Comparison of ENCODE assay signal across 22 cellular contexts in genomic region chr11:106137061-106137460, GRCh38.
"Had no signal": no experiment of that assay in that cellular context is flagged by ENCODE, and none has a peak within 500 bp of the region (broad histone marks: within the 10 kb centered on the region; RNA-seq: fewer than 3 reads in every experiment).

No MANE protein-coding gene starts in this region.

- H3K9me3 Mint-ChIP-seq: activated CD4-positive, alpha-beta memory T cell treated with anti-CD3 and anti-CD28 coated beads for 36 hours; activated naive CD4-positive, alpha-beta T cell treated with anti-CD3 and anti-CD28 coated beads, Interleukin-2, amount 50 U/mL, for 72 hours; activated T-helper 1 cell treated with anti-CD3 and anti-CD28 coated beads, Interleukin-12 subunit alpha, Interleukin-12 subunit beta, Interleukin-2, Interleukin-4 antibody, amounts not matched to agents 30 ng/mL and 10 ng/mL and 1 ng/mL, durations not matched to agents 14 hours and 24 hours and 36 hours had no signal

- H3K4me1 ChIP-seq: body of pancreas, parathyroid adenoma, thyroid gland had no signal

- H3K36me3 ChIP-seq: thyroid gland had no signal

- H3K4me1 Mint-ChIP-seq: mesothelial cell of epicardium, nephron had no signal

- H3K9ac ChIP-seq: parathyroid adenoma had no signal

- H3K27ac ChIP-seq: body of pancreas, dorsolateral prefrontal cortex, parathyroid adenoma, thyroid gland had no signal

- H3K9me3 ChIP-seq: thyroid gland had no signal

- H3K4me3 Mint-ChIP-seq: activated CD4-positive, alpha-beta memory T cell treated with anti-CD3 and anti-CD28 coated beads for 36 hours; activated T-helper 1 cell treated with anti-CD3 and anti-CD28 coated beads, Interleukin-12 subunit alpha, Interleukin-12 subunit beta, Interleukin-2, Interleukin-4 antibody, amounts not matched to agents 30 ng/mL and 10 ng/mL and 1 ng/mL, durations not matched to agents 14 hours and 24 hours and 36 hours; endodermal cell; mesothelial cell of epicardium; nephron; WTC11 had no signal

- DNase-seq: activated CD4-positive, alpha-beta memory T cell treated with anti-CD3 and anti-CD28 coated beads for 36 hours; activated CD4-positive, alpha-beta T cell treated with anti-CD3 and anti-CD28 coated beads for 4 hours; activated gamma-delta T cell treated with Interleukin-2 at 50 U/mL for 16 hours; activated T-cell treated with anti-CD3 and anti-CD28 coated beads for 4 hours; amniotic stem cell; body of pancreas; caudate nucleus; dorsolateral prefrontal cortex; endodermal cell; islet precursor cell; stimulated activated naive CD4-positive, alpha-beta T cell treated with Interleukin-2 at 50 U/mL for 16 hours; T-helper 2 cell; thyroid gland had no signal

- H3K27me3 ChIP-seq: body of pancreas, thyroid gland had no signal

- FAIRE-seq: colon, TTC549 had no signal

- H3K79me2 ChIP-seq: parathyroid adenoma had no signal

- H2AFZ ChIP-seq: parathyroid adenoma had no signal

- H3K36me3 Mint-ChIP-seq: activated CD4-positive, alpha-beta memory T cell treated with anti-CD3 and anti-CD28 coated beads for 36 hours; activated naive CD4-positive, alpha-beta T cell treated with anti-CD3 and anti-CD28 coated beads, Interleukin-2, amount 50 U/mL, for 72 hours; mesothelial cell of epicardium had no signal

- H3K4me3 ChIP-seq: body of pancreas, dorsolateral prefrontal cortex, lung, thyroid gland had no signal

- H3K27ac Mint-ChIP-seq: activated CD4-positive, alpha-beta memory T cell treated with anti-CD3 and anti-CD28 coated beads for 36 hours; activated naive CD4-positive, alpha-beta T cell treated with anti-CD3 and anti-CD28 coated beads, Interleukin-2, amount 50 U/mL, for 72 hours; activated T-helper 1 cell treated with anti-CD3 and anti-CD28 coated beads, Interleukin-12 subunit alpha, Interleukin-12 subunit beta, Interleukin-2, Interleukin-4 antibody, amounts not matched to agents 30 ng/mL and 10 ng/mL and 1 ng/mL, durations not matched to agents 14 hours and 24 hours and 36 hours; endodermal cell; mesothelial cell of epicardium; nephron; WTC11 had no signal
